1 cellular context compared by ENCODE assay signal in genomic region chr19:57527136-57527881, GRCh38.
TF ChIP-seq lines count a peak whose summit lies in the region.

Gene ZNF549, plus strand, starts transcription at chr19:57527356. Its CDS starts 218 bp downstream, at chr19:57527574.

TF ChIP-seq in K562, 482 proteins besides CTCF, POLR2A, EP300 and RAD21 (continued from another document):
- no peak for TF ChIP-seq SMAD1 (IDR thresholded peaks at IDR 0.05; ENCODE audit: low read depth, low read length, partially characterized antibody)
- TF ChIP-seq, protein P1, sequence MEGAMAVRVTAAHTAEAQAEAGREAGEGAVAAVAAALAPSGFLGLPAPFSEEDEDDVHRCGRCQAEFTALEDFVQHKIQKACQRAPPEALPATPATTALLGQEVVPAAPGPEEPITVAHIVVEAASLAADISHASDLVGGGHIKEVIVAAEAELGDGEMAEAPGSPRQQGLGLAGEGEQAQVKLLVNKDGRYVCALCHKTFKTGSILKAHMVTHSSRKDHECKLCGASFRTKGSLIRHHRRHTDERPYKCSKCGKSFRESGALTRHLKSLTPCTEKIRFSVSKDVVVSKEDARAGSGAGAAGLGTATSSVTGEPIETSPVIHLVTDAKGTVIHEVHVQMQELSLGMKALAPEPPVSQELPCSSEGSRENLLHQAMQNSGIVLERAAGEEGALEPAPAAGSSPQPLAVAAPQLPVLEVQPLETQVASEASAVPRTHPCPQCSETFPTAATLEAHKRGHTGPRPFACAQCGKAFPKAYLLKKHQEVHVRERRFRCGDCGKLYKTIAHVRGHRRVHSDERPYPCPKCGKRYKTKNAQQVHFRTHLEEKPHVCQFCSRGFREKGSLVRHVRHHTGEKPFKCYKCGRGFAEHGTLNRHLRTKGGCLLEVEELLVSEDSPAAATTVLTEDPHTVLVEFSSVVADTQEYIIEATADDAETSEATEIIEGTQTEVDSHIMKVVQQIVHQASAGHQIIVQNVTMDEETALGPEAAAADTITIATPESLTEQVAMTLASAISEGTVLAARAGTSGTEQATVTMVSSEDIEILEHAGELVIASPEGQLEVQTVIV (CRISPR knock-in tag; IDR thresholded peaks at IDR 0.05; ENCODE audit: borderline replicate concordance), result no peak
- no peak for TF ChIP-seq RFX1 (IDR thresholded peaks at IDR 0.05)
- TF ChIP-seq, protein P2, sequence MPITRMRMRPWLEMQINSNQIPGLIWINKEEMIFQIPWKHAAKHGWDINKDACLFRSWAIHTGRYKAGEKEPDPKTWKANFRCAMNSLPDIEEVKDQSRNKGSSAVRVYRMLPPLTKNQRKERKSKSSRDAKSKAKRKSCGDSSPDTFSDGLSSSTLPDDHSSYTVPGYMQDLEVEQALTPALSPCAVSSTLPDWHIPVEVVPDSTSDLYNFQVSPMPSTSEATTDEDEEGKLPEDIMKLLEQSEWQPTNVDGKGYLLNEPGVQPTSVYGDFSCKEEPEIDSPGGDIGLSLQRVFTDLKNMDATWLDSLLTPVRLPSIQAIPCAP (CRISPR knock-in tag; IDR thresholded peaks at IDR 0.05; ENCODE audit: borderline replicate concordance), result no peak
- no peak for TF ChIP-seq ZNF3 (CRISPR knock-in tag; IDR thresholded peaks at IDR 0.05)
- TF ChIP-seq YBX1 (IDR thresholded peaks at IDR 0.05), result no peak
- TF ChIP-seq BRCA1 (IDR thresholded peaks at IDR 0.05), result no peak
- TF ChIP-seq BRCA1 (CRISPR knock-in tag; IDR thresholded peaks at IDR 0.05), result no peak
